ENCODE assay signal across 22 cellular contexts in genomic region chr5:76488969-76489368, GRCh38.
"Had no signal": no experiment of that assay in that cellular context is flagged by ENCODE, and none has a peak within 500 bp of the region (broad histone marks: within the 10 kb centered on the region; RNA-seq: fewer than 3 reads in every experiment).

No MANE protein-coding gene starts in this region.

- H3K9me3 Mint-ChIP-seq: activated CD4-positive, alpha-beta T cell treated with anti-CD3 and anti-CD28 coated beads, Interleukin-2, amount 10 ng/mL, durations not matched to agents 24 days and 14 days; activated CD8-positive, alpha-beta T cell treated with anti-CD3 and anti-CD28 coated beads for 36 hours; activated T-cell treated with anti-CD3 and anti-CD28 coated beads, Interleukin-2, amount 50 U/mL, for 24 hours; dendritic cell treated with granulocyte-macrophage colony-stimulating factor and Interleukin-4, amounts not matched to agents 40 ng/mL and 50 ng/mL, for 4 days; naive B cell; T-helper 2 cell treated with Interferon-gamma antibody and Interleukin-4, amounts not matched to agents 5 μg/mL and 100 μg/mL, for 36 hours; type B pancreatic cell had no signal

- H3K9ac ChIP-seq: parathyroid adenoma had no signal

- H3K4me1 ChIP-seq: foreskin keratinocyte, left lung had no signal

- H3K36me3 ChIP-seq: left lung, right lobe of liver, stomach had no signal

- H3K27me3 ChIP-seq: left lung, right lobe of liver, stomach had no signal

- H3K27ac ChIP-seq: epithelial cell of prostate, foreskin keratinocyte, left lung, parathyroid adenoma, right lobe of liver, stomach had no signal

- FAIRE-seq: small intestine, TTC549 had no signal

- H3K36me3 Mint-ChIP-seq: naive B cell had no signal

- H3K4me3 Mint-ChIP-seq: activated CD4-positive, alpha-beta T cell treated with anti-CD3 and anti-CD28 coated beads, Interleukin-2, amount 10 ng/mL, durations not matched to agents 24 days and 14 days; activated CD8-positive, alpha-beta T cell treated with anti-CD3 and anti-CD28 coated beads for 36 hours; activated T-cell treated with anti-CD3 and anti-CD28 coated beads, Interleukin-2, amount 50 U/mL, for 24 hours; dendritic cell treated with granulocyte-macrophage colony-stimulating factor and Interleukin-4, amounts not matched to agents 40 ng/mL and 50 ng/mL, for 4 days; naive B cell; T-helper 2 cell treated with Interferon-gamma antibody and Interleukin-4, amounts not matched to agents 5 μg/mL and 100 μg/mL, for 36 hours; type B pancreatic cell had no signal

- DNase-seq: activated CD4-positive, alpha-beta T cell treated with anti-CD3 and anti-CD28 coated beads, Interleukin-2, amount 10 ng/mL, durations not matched to agents 24 days and 14 days; activated CD8-positive, alpha-beta T cell treated with anti-CD3 and anti-CD28 coated beads for 36 hours; activated effector memory CD4-positive, alpha-beta T cell treated with Interleukin-2 at 50 U/mL for 16 hours; activated naive CD4-positive, alpha-beta T cell treated with anti-CD3 and anti-CD28 coated beads, Interleukin-2, amount 50 U/mL, for 16 hours; activated T-cell treated with anti-CD3 and anti-CD28 coated beads, Interleukin-2, amount 50 U/mL, for 24 hours; effector memory CD4-positive, alpha-beta T cell; foreskin keratinocyte; hippocampal formation; left lung; mucosa of descending colon; naive B cell; right lobe of liver; small intestine; stimulated activated CD4-positive, alpha-beta T cell treated with anti-CD3 and anti-CD28 coated beads, Interleukin-15, amount 100 ng/mL, for 24 hours; stimulated activated CD4-positive, alpha-beta T cell treated with anti-CD3 and anti-CD28 coated beads, Interleukin-4, amount 100 ng/mL, for 1 hour; stomach had no signal

- H3K4me3 ChIP-seq: left lung, mucosa of descending colon, right lobe of liver, stomach had no signal

- ATAC-seq: activated CD8-positive, alpha-beta T cell treated with anti-CD3 and anti-CD28 coated beads for 36 hours; foreskin keratinocyte; mucosa of descending colon; right lobe of liver had no signal

- H3K27me3 Mint-ChIP-seq: activated CD4-positive, alpha-beta T cell treated with anti-CD3 and anti-CD28 coated beads, Interleukin-2, amount 10 ng/mL, durations not matched to agents 24 days and 14 days; activated CD8-positive, alpha-beta T cell treated with anti-CD3 and anti-CD28 coated beads for 36 hours; activated T-cell treated with anti-CD3 and anti-CD28 coated beads, Interleukin-2, amount 50 U/mL, for 24 hours; dendritic cell treated with granulocyte-macrophage colony-stimulating factor and Interleukin-4, amounts not matched to agents 40 ng/mL and 50 ng/mL, for 4 days; naive B cell; type B pancreatic cell had no signal

- H3K9me3 ChIP-seq: left lung, mucosa of descending colon, right lobe of liver, stomach had no signal

- H2AFZ ChIP-seq: parathyroid adenoma had no signal

- H3K27ac Mint-ChIP-seq: activated CD4-positive, alpha-beta T cell treated with anti-CD3 and anti-CD28 coated beads, Interleukin-2, amount 10 ng/mL, durations not matched to agents 24 days and 14 days; activated CD8-positive, alpha-beta T cell treated with anti-CD3 and anti-CD28 coated beads for 36 hours; activated T-cell treated with anti-CD3 and anti-CD28 coated beads, Interleukin-2, amount 50 U/mL, for 24 hours; dendritic cell treated with granulocyte-macrophage colony-stimulating factor and Interleukin-4, amounts not matched to agents 40 ng/mL and 50 ng/mL, for 4 days; T-helper 2 cell treated with Interferon-gamma antibody and Interleukin-4, amounts not matched to agents 5 μg/mL and 100 μg/mL, for 36 hours; type B pancreatic cell had no signal
